In genomic region chr17:76022285-76022684, GRCh38 we compare ENCODE assay signal across 37 cellular contexts. TPM values are rescaled to one million over a fixed set of nuclear protein-coding genes. Genes with fewer than 3 reads are reported as not detected.
"Had no signal": no experiment of that assay in that cellular context is flagged by ENCODE, and none has a peak within 500 bp of the region (broad histone marks: within the 10 kb centered on the region; RNA-seq: fewer than 3 reads in every experiment).

No MANE protein-coding gene starts in this region.

- H3K4me3 ChIP-seq: SJSA1 had no signal

- H3K27ac ChIP-seq: brain microvascular endothelial cell, SJSA1, WERI-Rb-1 had no signal

- H3K27ac Mint-ChIP-seq: activated naive CD8-positive, alpha-beta T cell treated with anti-CD3 and anti-CD28 coated beads for 36 hours; activated T-cell treated with anti-CD3 and anti-CD28 coated beads, Interleukin-2, amount 50 U/mL, for 72 hours; activated T-helper 17 cell treated with anti-CD3 and anti-CD28 coated beads, Interleukin-2, amount 50 U/mL, for 72 hours had no signal

- H3K9me3 Mint-ChIP-seq: activated CD8-positive, alpha-beta T cell treated with anti-CD3 and anti-CD28 coated beads for 36 hours; activated naive CD8-positive, alpha-beta T cell treated with anti-CD3 and anti-CD28 coated beads for 36 hours; activated T-cell treated with anti-CD3 and anti-CD28 coated beads, Interleukin-2, amount 50 U/mL, for 72 hours; activated T-helper 17 cell treated with anti-CD3 and anti-CD28 coated beads, Interleukin-2, amount 50 U/mL, for 72 hours; T-cell had no signal

- DNase-seq: activated CD4-positive, alpha-beta T cell treated with anti-CD3 and anti-CD28 coated beads for 1 hour; activated CD4-positive, alpha-beta T cell treated with anti-CD3 and anti-CD28 coated beads for 48 hours; activated CD4-positive, alpha-beta T cell treated with anti-CD3 and anti-CD28 coated beads, Interleukin-2, amount 50 U/mL, for 4 hours; activated CD4-positive, CD25-positive, alpha-beta regulatory T cell; activated CD8-positive, alpha-beta T cell treated with anti-CD3 and anti-CD28 coated beads for 36 hours; activated effector memory CD4-positive, alpha-beta T cell treated with anti-CD3 and anti-CD28 coated beads, Interleukin-2, amount 50 U/mL, for 16 hours; activated naive CD4-positive, alpha-beta T cell; activated naive CD4-positive, alpha-beta T cell treated with anti-CD3 and anti-CD28 coated beads, Interleukin-2, amount 50 U/mL, for 16 hours; activated T-cell treated with anti-CD3 and anti-CD28 coated beads, Interleukin-2, amount 50 U/mL, for 1 hour; activated T-cell treated with anti-CD3 and anti-CD28 coated beads, Interleukin-2, amount 50 U/mL, for 72 hours; amniotic stem cell; aorta; brain microvascular endothelial cell; central memory CD4-positive, alpha-beta T cell; Karpas-422; NCI-H1105; NCI-H1436 treated with DMSO at 0.1 percent for 48 hours; NCI-H1694 treated with DMSO at 0.1 percent for 48 hours; NCI-H2029; NCI-H2107; NCI-H2171; NCI-H510A; NCI-H526; NCI-H748 treated with DMSO at 0.1 percent for 48 hours; NK-92 treated with Interleukin-12 subunit alpha and Interleukin-12 subunit beta, amount 100 ng/mL, for 24 hours; OCI-M1; SHP77 treated with DMSO at 0.1 percent for 48 hours; T-cell; T-helper 2 cell; T1000; WERI-Rb-1 had no signal

- H3K36me3 Mint-ChIP-seq: activated naive CD8-positive, alpha-beta T cell treated with anti-CD3 and anti-CD28 coated beads for 36 hours; T-cell had no signal

- H3K4me1 Mint-ChIP-seq: activated T-helper 17 cell treated with anti-CD3 and anti-CD28 coated beads, Interleukin-2, amount 50 U/mL, for 72 hours had no signal

- H3K9me3 ChIP-seq: SJSA1 had no signal

- ATAC-seq: activated CD8-positive, alpha-beta T cell treated with anti-CD3 and anti-CD28 coated beads for 36 hours; activated T-helper 17 cell treated with anti-CD3 and anti-CD28 coated beads, Interleukin-2, amount 50 U/mL, for 72 hours; SK-N-SH treated with all-trans-retinoic acid at 6 μM for 48 hours had no signal

- H3K36me3 ChIP-seq: brain microvascular endothelial cell, SJSA1 had no signal

- H3K4me1 ChIP-seq: SJSA1 had no signal

- H3K27me3 ChIP-seq: brain microvascular endothelial cell had no signal

- H3K27me3 Mint-ChIP-seq: activated CD8-positive, alpha-beta T cell treated with anti-CD3 and anti-CD28 coated beads for 36 hours; activated naive CD8-positive, alpha-beta T cell treated with anti-CD3 and anti-CD28 coated beads for 36 hours; activated T-helper 17 cell treated with anti-CD3 and anti-CD28 coated beads, Interleukin-2, amount 50 U/mL, for 72 hours; T-cell had no signal

- H3K4me3 Mint-ChIP-seq: activated CD8-positive, alpha-beta T cell treated with anti-CD3 and anti-CD28 coated beads for 36 hours; activated naive CD8-positive, alpha-beta T cell treated with anti-CD3 and anti-CD28 coated beads for 36 hours; activated T-cell treated with anti-CD3 and anti-CD28 coated beads, Interleukin-2, amount 50 U/mL, for 72 hours; activated T-helper 17 cell treated with anti-CD3 and anti-CD28 coated beads, Interleukin-2, amount 50 U/mL, for 72 hours; T-cell had no signal

RNA-seq across cellular contexts. Expression of gene EVPL, which starts 4.8 kb away (rescaled TPM):
- total RNA-seq: chondrocyte, RPMI7951, SJSA1 had no signal
